ENCODE assay signal across 12 cellular contexts in genomic region chr5:168269950-168270349, GRCh38. TPM values are rescaled to one million over a fixed set of nuclear protein-coding genes. Genes with fewer than 3 reads are reported as not detected.
DNase-seq lines count a peak whose midpoint lies in the region; ATAC-seq, FAIRE-seq and TF ChIP-seq lines count a peak whose summit lies in the region.
"Had no signal": no experiment of that assay in that cellular context is flagged by ENCODE, and none has a peak within 500 bp of the region (broad histone marks: within the 10 kb centered on the region; RNA-seq: fewer than 3 reads in every experiment).

No MANE protein-coding gene starts in this region.

- H4K20me1 ChIP-seq in KMS-11 (ENCODE audit: insufficient read depth) = no peaks in the 10 kb centered on the region
- H4K20me1 ChIP-seq in astrocyte (ENCODE audit: insufficient read depth, low read length) = no peaks in the 10 kb centered on the region

- no peak overlapping the region for H3K4me3 ChIP-seq in GM12865 (ENCODE audit: low read depth, low read length)
- H3K4me3 ChIP-seq in KMS-11 (IDR thresholded peaks at IDR 0.05; ENCODE audit: insufficient read depth, low read depth, low read length) = no peak overlapping the region
- no peak overlapping the region for H3K4me3 ChIP-seq in astrocyte (ENCODE audit: insufficient read depth, low read depth, low read length)

- peaks cover 3% of the 10 kb centered on the region for H3K36me3 Mint-ChIP-seq in astrocyte (ENCODE audit: low read depth, unreplicated experiment)
- no peaks in the 10 kb centered on the region for H3K36me3 Mint-ChIP-seq in nephron progenitor cell (ENCODE audit: low read depth)
- H3K36me3 Mint-ChIP-seq: stimulated activated naive B cell treated with anti-CD40 and anti-IgM and Interleukin-4, amounts not matched to agents 10 μg/mL and 1 μg/mL and 100 μg/mL, for 72 hours had no signal

- H3K27me3 ChIP-seq in KMS-11 (ENCODE audit: insufficient read depth, low read depth) = no peaks in the 10 kb centered on the region
- H3K27me3 ChIP-seq in astrocyte (ENCODE audit: insufficient read depth, low read length) = peaks cover 3% of the 10 kb centered on the region

- peak overlapping the region; percentile 84 for H3K4me2 ChIP-seq in KMS-11
- H3K4me2 ChIP-seq in astrocyte (ENCODE audit: low read length) = peak overlapping the region; percentile 89

- ATAC-seq in GM19463 (IDR thresholded peaks at IDR 0.05; ENCODE audit: unreplicated experiment) = no peak
- no peak for ATAC-seq in GM18502 (IDR thresholded peaks at IDR 0.05; ENCODE audit: poor library complexity, unreplicated experiment)
- no peak for ATAC-seq in GM21619 (IDR thresholded peaks at IDR 0.05; ENCODE audit: unreplicated experiment)

- H3K27me3 Mint-ChIP-seq in astrocyte (ENCODE audit: low read depth, unreplicated experiment) (peaks cover 11% of the 10 kb centered on the region), nephron progenitor cell (ENCODE audit: low read depth, poor library complexity) (peaks cover 32% of the 10 kb centered on the region)

- H2AFZ ChIP-seq in KMS-11 (ENCODE audit: low read depth) (no peak overlapping the region), astrocyte (ENCODE audit: low read depth, low read length) (no peak overlapping the region)

- H3K36me3 ChIP-seq in KMS-11 (ENCODE audit: insufficient read depth) = no peaks in the 10 kb centered on the region
- H3K36me3 ChIP-seq in astrocyte (ENCODE audit: insufficient read depth, low read length) = no peaks in the 10 kb centered on the region
- H3K36me3 ChIP-seq: heart right ventricle had no signal

- no peaks in the 10 kb centered on the region for H3K9me3 ChIP-seq in astrocyte (ENCODE audit: insufficient read depth, low read depth, low read length)

- TF ChIP-seq CTCF in GM12865 (IDR thresholded peaks at IDR 0.05; ENCODE audit: insufficient read depth, low read depth, low read length, missing control alignments) = no peak
- no peak for TF ChIP-seq CTCF in KMS-11 (conservative IDR thresholded peaks at IDR 0.05; ENCODE audit: low read depth, low read length)
- TF ChIP-seq CTCF in astrocyte (IDR thresholded peaks at IDR 0.05; ENCODE audit: insufficient read depth, low read depth, low read length) = no peak
- TF ChIP-seq CTCF in nephron progenitor cell (IDR thresholded peaks at IDR 0.05) = no peak

- no peaks in the 10 kb centered on the region for H3K79me2 ChIP-seq in KMS-11 (ENCODE audit: insufficient read depth, low read depth)
- no peaks in the 10 kb centered on the region for H3K79me2 ChIP-seq in astrocyte (ENCODE audit: insufficient read depth, low read length)

- H3K27ac ChIP-seq in KMS-11 = no peak overlapping the region
- H3K27ac ChIP-seq in astrocyte (ENCODE audit: low read depth, low read length) = no peak overlapping the region
- H3K27ac ChIP-seq: heart right ventricle had no signal

- H3K9me3 Mint-ChIP-seq in astrocyte (ENCODE audit: unreplicated experiment) (peaks cover 11% of the 10 kb centered on the region), nephron progenitor cell (no peaks in the 10 kb centered on the region)
- H3K9me3 Mint-ChIP-seq: stimulated activated naive B cell treated with anti-CD40 and anti-IgM and Interleukin-4, amounts not matched to agents 10 μg/mL and 1 μg/mL and 100 μg/mL, for 72 hours had no signal

- DNase-seq in GM12865 (ENCODE audit: low read depth) = peak; percentile 49
- DNase-seq in astrocyte (ENCODE audit: low read depth) = no peak
- no peak for DNase-seq in nephron progenitor cell
- DNase-seq in activated CD8-positive, alpha-beta memory T cell treated with anti-CD3 and anti-CD28 coated beads, Interleukin-2, amount 50 U/mL, for 4 hours = no peak

- peaks cover 9% of the 10 kb centered on the region for H3K4me1 ChIP-seq in KMS-11 (ENCODE audit: low read depth, poor library complexity, severe bottlenecking)
- peaks cover 6% of the 10 kb centered on the region for H3K4me1 ChIP-seq in astrocyte (ENCODE audit: insufficient read depth, low read length)

- no peak overlapping the region; the same call in 1 of the 2 replicates for H3K9ac ChIP-seq in KMS-11
- peak overlapping the region; percentile 64 for H3K9ac ChIP-seq in astrocyte (ENCODE audit: low read length)

- H3K4me3 Mint-ChIP-seq in astrocyte (ENCODE audit: unreplicated experiment) (no peak overlapping the region), nephron progenitor cell (peak overlapping the region; percentile 86)

- H3K4me1 Mint-ChIP-seq in astrocyte (ENCODE audit: low read depth, unreplicated experiment) = peaks cover 13% of the 10 kb centered on the region
- H3K4me1 Mint-ChIP-seq in nephron progenitor cell = peaks cover 39% of the 10 kb centered on the region

- no peak for FAIRE-seq in astrocyte (lab: Jason Lieb, UNC)
- FAIRE-seq: bronchial epithelial cell had no signal

- H3K27ac Mint-ChIP-seq in astrocyte (ENCODE audit: unreplicated experiment) (peak overlapping the region; percentile 71), nephron progenitor cell (peak overlapping the region; percentile 45)
- H3K27ac Mint-ChIP-seq: activated CD4-positive, alpha-beta T cell treated with anti-CD3 and anti-CD28 coated beads for 36 hours; stimulated activated naive B cell treated with anti-CD40 and anti-IgM and Interleukin-4, amounts not matched to agents 10 μg/mL and 1 μg/mL and 100 μg/mL, for 72 hours had no signal

RNA-seq across cellular contexts. Expression of gene WWC1, which starts 21.5 kb away (rescaled TPM):
- 33.6 and 48.6 TPM in 2 replicates for total RNA-seq in astrocyte
